In the genomic region with DNA sequence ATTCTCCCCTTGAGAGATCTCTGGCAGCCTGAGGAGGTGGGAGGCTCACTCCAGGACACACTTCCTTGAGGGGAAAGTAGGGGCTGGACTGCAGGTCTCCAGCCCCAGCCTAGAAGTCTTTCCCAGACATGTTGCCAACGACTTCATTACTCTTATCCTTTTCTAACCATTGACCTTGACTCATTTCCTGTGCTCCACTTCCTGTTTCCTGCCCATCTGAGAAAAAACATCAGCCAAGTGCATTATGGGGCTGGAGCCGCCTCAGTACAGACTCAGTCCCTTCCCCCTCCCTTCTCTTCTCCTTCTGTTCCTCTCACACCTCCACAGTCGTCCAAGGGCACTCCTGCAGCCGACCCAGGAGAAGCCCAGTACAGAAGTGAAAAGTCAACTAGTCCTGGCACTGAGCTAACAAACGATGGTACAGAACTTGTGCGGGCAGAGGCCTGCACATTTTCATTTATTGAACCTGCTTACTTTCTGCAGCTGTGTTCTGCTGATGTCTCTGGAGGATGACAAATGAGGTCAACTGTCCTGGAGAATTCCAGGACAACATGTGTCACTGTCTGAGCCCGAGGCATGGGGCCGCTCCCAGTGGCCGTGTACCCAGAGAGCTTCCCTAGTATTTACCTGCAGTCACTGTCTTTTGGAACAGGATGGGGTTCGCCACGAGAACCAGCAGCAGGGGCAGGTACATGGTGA, we compare ENCODE assay signal across 12 cellular contexts. TPM values are rescaled to one million over a fixed set of nuclear protein-coding genes. Genes with fewer than 3 reads are reported as not detected.
A peak's percentile ranks its signal among the peaks of the same experiment; 100 is the strongest.
DNase-seq lines count a peak whose midpoint lies in the region; ATAC-seq, FAIRE-seq and TF ChIP-seq lines count a peak whose summit lies in the region.
"Had no signal": no experiment of that assay in that cellular context is flagged by ENCODE, and none has a peak within 500 bp of the region (broad histone marks: within the 10 kb centered on the region; RNA-seq: fewer than 3 reads in every experiment).

No MANE protein-coding gene starts in this region.

- RAD21 ChIA-PET in GM12878 (lab: Charles Lee; ENCODE audit: unreplicated experiment): no interaction called here

- peak overlapping the region; percentile 48 for H3K4me2 ChIP-seq in Loucy (ENCODE audit: low read depth, low read length, poor library complexity, severe bottlenecking)
- H3K4me2 ChIP-seq in GM12878 (ENCODE audit: control insufficient read depth, insufficient read depth): no peak overlapping the region

- no peaks in the 10 kb centered on the region for H3K27me3 ChIP-seq in CD8-positive, alpha-beta memory T cell (ENCODE audit: insufficient read depth, low read length, poor library complexity, severe bottlenecking)
- H3K27me3 ChIP-seq in Loucy (ENCODE audit: insufficient read depth, low read length, poor library complexity, severe bottlenecking) (peaks cover 31% of the 10 kb centered on the region), GM12878 (replicated peaks in 1 of 2; ENCODE audit: control insufficient read depth in 2 of 2, insufficient read depth in 2 of 2, low read length in 1 of 2) (no peaks in the 10 kb centered on the region), lower lobe of right lung (ENCODE audit: low read depth) (no peaks in the 10 kb centered on the region)
- H3K27me3 ChIP-seq: testis had no signal

- peak overlapping the region in 1 of 8 donors; percentile 1 for H3K27ac Mint-ChIP-seq in CD8-positive, alpha-beta memory T cell

- CTCF ChIA-PET in CD8-positive, alpha-beta memory T cell (lab: Charles Lee): no interaction called here
- CTCF ChIA-PET in GM12878 (lab: Yijun Ruan, JAX): no interaction called here

- TF ChIP-seq EP300 in GM12878 (IDR thresholded peaks at IDR 0.05; ENCODE audit: borderline replicate concordance in 1 of 2, control insufficient read depth in 1 of 2, low read depth in 2 of 2, low read length in 2 of 2): no peak

- no peak overlapping the region for H3K9ac ChIP-seq in Loucy (ENCODE audit: low read depth, low read length, poor library complexity, severe bottlenecking)
- no peak overlapping the region for H3K9ac ChIP-seq in GM12878 (ENCODE audit: control insufficient read depth, insufficient read depth, low read length)

- no peak for FAIRE-seq in GM12878 (lab: Jason Lieb, UNC)

- POLR2A ChIA-PET in CD8-positive, alpha-beta memory T cell (lab: Charles Lee): no interaction called here
- POLR2A ChIA-PET in GM12878 (lab: Charles Lee): no interaction called here

- in situ Hi-C loops in GM12878 (cut with MboI): no loop called here

- H3K4me1 ChIP-seq in CD8-positive, alpha-beta memory T cell (ENCODE audit: insufficient read depth, low read length): peaks cover 4% of the 10 kb centered on the region
- H3K4me1 ChIP-seq in Loucy (ENCODE audit: insufficient read depth, low read length, poor library complexity, severe bottlenecking) (peaks cover 10% of the 10 kb centered on the region), GM12878 (ENCODE audit: control insufficient read depth, insufficient read depth, low read length) (no peaks in the 10 kb centered on the region), lower lobe of right lung (no peaks in the 10 kb centered on the region)
- H3K4me1 ChIP-seq: testis had no signal

- peaks cover 0 to 13% (median 8%) of the 10 kb centered on the region in 5 donors for H3K9me3 Mint-ChIP-seq in CD8-positive, alpha-beta memory T cell

- peaks cover 0 to 3% of the 10 kb centered on the region in 2 donors for H3K27me3 Mint-ChIP-seq in CD8-positive, alpha-beta memory T cell

- DNase-seq in CD8-positive, alpha-beta memory T cell: no peak
- DNase-seq in GM12878 (ENCODE audit: low read depth, low spot score) (no peak), lower lobe of right lung (no peak), NCI-H2171 treated with DMSO at 0.1 percent for 48 hours (lab: John Stamatoyannopoulos, UW) (no peak), HPDE6-E6E7 (ENCODE audit: extremely low spot score) (no peak), NCI-H2081 (lab: John Stamatoyannopoulos, UW) (no peak)
- DNase-seq: aorta, NCI-H1694 treated with DMSO at 0.1 percent for 48 hours, testis had no signal

- H3F3A ChIP-seq in Loucy (ENCODE audit: low read depth): no peaks in the 10 kb centered on the region

- no peak overlapping the region for H3K27ac ChIP-seq in CD8-positive, alpha-beta memory T cell (ENCODE audit: low read depth, low read length)
- no peak overlapping the region for H3K27ac ChIP-seq in GM12878 (ENCODE audit: control insufficient read depth, insufficient read depth)
- H3K27ac ChIP-seq in lower lobe of right lung: peak overlapping the region; percentile 41
- H3K27ac ChIP-seq: testis had no signal

- no peak for TF ChIP-seq RAD21 in GM12878 (IDR thresholded peaks at IDR 0.05; ENCODE audit: insufficient read depth, low read depth, low read length)

- H3K4me1 Mint-ChIP-seq in CD8-positive, alpha-beta memory T cell: peaks cover 7 to 20% (median 16%) of the 10 kb centered on the region in 3 donors

- H2AFZ ChIP-seq in Loucy (ENCODE audit: low read length): peak overlapping the region; percentile 80
- H2AFZ ChIP-seq in GM12878 (ENCODE audit: control insufficient read depth, low read depth, low read length): no peak overlapping the region

- H3K9me2 ChIP-seq in Loucy (replicated peaks; ENCODE audit: low read depth, low read length): no peaks in the 10 kb centered on the region

- no peaks in the 10 kb centered on the region for H3K79me2 ChIP-seq in Loucy (ENCODE audit: insufficient read depth, low read length)
- no peaks in the 10 kb centered on the region for H3K79me2 ChIP-seq in GM12878 (ENCODE audit: control insufficient read depth, insufficient read depth, low read length)

- SMC1A ChIA-PET in GM12878 (lab: Charles Lee; ENCODE audit: uncharacterized antibody, unreplicated experiment): no interaction called here

- BruUV-seq in GM12878 (replicated peaks; lab: Mats Ljungman, UMichigan): no TSS peak

- 61% methylated on average over 11 of the region's 11 CpGs for WGBS in GM12878 (ENCODE audit: insufficient coverage, insufficient replicate concordance, low lambda C conversion rate, missing lambda C conversion rate)

- H3K36me3 ChIP-seq in CD8-positive, alpha-beta memory T cell (ENCODE audit: insufficient read depth, low read length): no peaks in the 10 kb centered on the region
- no peaks in the 10 kb centered on the region for H3K36me3 ChIP-seq in Loucy (ENCODE audit: insufficient read depth, low read length)
- no peaks in the 10 kb centered on the region for H3K36me3 ChIP-seq in GM12878 (ENCODE audit: control insufficient read depth in 2 of 2, insufficient read depth in 2 of 2, low read length in 1 of 2)
- H3K36me3 ChIP-seq in lower lobe of right lung: no peaks in the 10 kb centered on the region

- no peak for TF ChIP-seq POLR2A in GM12878 (IDR thresholded peaks at IDR 0.05; ENCODE audit: low read depth, low read length)

- no peak overlapping the region for H3K4me3 ChIP-seq in CD8-positive, alpha-beta memory T cell (ENCODE audit: low read length)
- H3K4me3 ChIP-seq in Loucy (ENCODE audit: low read length, poor library complexity, severe bottlenecking) (peak overlapping the region; percentile 37), GM12878 (no peak overlapping the region), lower lobe of right lung (no peak overlapping the region)
- H3K4me3 ChIP-seq: testis had no signal

- no peaks in the 10 kb centered on the region for H3K9me3 ChIP-seq in CD8-positive, alpha-beta memory T cell (ENCODE audit: low read length)
- H3K9me3 ChIP-seq in Loucy (ENCODE audit: insufficient read depth, low read depth, low read length): no peaks in the 10 kb centered on the region
- no peaks in the 10 kb centered on the region; the same call in 2 of the 3 replicates for H3K9me3 ChIP-seq in GM12878 (replicated peaks; ENCODE audit: control insufficient read depth, insufficient read depth, low read length)
- H3K9me3 ChIP-seq in lower lobe of right lung: no peaks in the 10 kb centered on the region
- H3K9me3 ChIP-seq: testis had no signal

- H4K20me1 ChIP-seq in Loucy (ENCODE audit: insufficient read depth, low read length, poor library complexity, severe bottlenecking) (no peaks in the 10 kb centered on the region), GM12878 (ENCODE audit: control insufficient read depth, insufficient read depth) (no peaks in the 10 kb centered on the region)

- TF ChIP-seq CTCF in Loucy (conservative IDR thresholded peaks at IDR 0.05; ENCODE audit: low read length) (no peak), GM12878 (IDR thresholded peaks at IDR 0.05 in 2 of 3, conservative IDR thresholded peaks at IDR 0.05 in 1 of 3; ENCODE audit: control insufficient read depth in 2 of 3, extremely low read depth in 1 of 3, insufficient read depth in 1 of 3, low read depth in 3 of 3, low read length in 3 of 3) (no peak), lower lobe of right lung (IDR thresholded peaks at IDR 0.05) (no peak)

- H3K4me3 Mint-ChIP-seq in CD8-positive, alpha-beta memory T cell: peak overlapping the region in 5 of 7 donors; percentile 5 to 53 (median 36)

- intact Hi-C loops in GM12878 (cut with micrococcal nuclease; ENCODE audit: unreplicated experiment) (loop anchor here (10.0 kb wide), 1 partner anchor 199 kb away; no protein-coding TSS in a partner anchor), lower lobe of right lung (cut with DNase I) (no loop called here)

- ATAC-seq in GM12878 (no peak), lower lobe of right lung (peak in 1 of 2 donors; percentile 14), HG02588 (IDR thresholded peaks at IDR 0.05; ENCODE audit: unreplicated experiment) (no peak)

- peaks cover 0 to 15% (median 3%) of the 10 kb centered on the region in 3 donors for H3K36me3 Mint-ChIP-seq in CD8-positive, alpha-beta memory T cell

RNA-seq across cellular contexts. Expression of a gene that starts 20.1 kb away (rescaled TPM):
- not detected for total RNA-seq in CD8-positive, alpha-beta memory T cell
- polyA plus RNA-seq in CD8-positive, alpha-beta memory T cell: 0.15 TPM
- total RNA-seq in GM12878 (2013; cell fraction: nucleolus; rRNA removed): not detected in 2 replicates
- 0.11 and 0.16 TPM in 2 replicates for total RNA-seq in GM12878 (2014; rRNA removed)
- total RNA-seq in GM12878 (2014; rRNA removed; fragmentation: Illumina TruSeq; extraction: Trizol): not detected in 2 replicates
- not detected in 2 replicates for total RNA-seq in GM12878 (2021)
- polyA plus RNA-seq in GM12878 (2011; ENCODE audit: low read depth): not detected
- polyA plus RNA-seq in GM12878 (2011; rRNA removed): 0.14 and 0.19 TPM in 2 replicates
- 0.07 and 0.10 TPM in 2 replicates for polyA plus RNA-seq in GM12878 (2011; cell fraction: cytosol; rRNA removed)
- polyA plus RNA-seq in GM12878 (2011; cell fraction: nucleus; rRNA removed): 0.10 and 0.20 TPM in 2 replicates
- not detected in 2 replicates for polyA plus RNA-seq in GM12878 (2012)
- not detected in 2 replicates for polyA plus RNA-seq in GM12878 (2014; fragmentation: Illumina TruSeq; extraction: Trizol)
- polyA plus RNA-seq in GM12878 (2014; fragmentation: Nextera tagmentation; extraction: Ambion mirVana): under 1 TPM; 0.05 to 0.31 TPM
- 0.15 and 0.36 TPM in 2 replicates for polyA plus RNA-seq in GM12878 (2014; rRNA removed)
- polyA plus RNA-seq in GM12878 (2016; fragmentation: Nextera tagmentation; extraction: Ambion mirVana): not detected
- polyA minus RNA-seq in GM12878 (2011; rRNA and poly(A)+ RNA removed): not detected in 2 replicates
- polyA minus RNA-seq in GM12878 (2011; cell fraction: cytosol; rRNA and poly(A)+ RNA removed): not detected in 2 replicates
- polyA minus RNA-seq in GM12878 (2011; cell fraction: nucleus; rRNA and poly(A)+ RNA removed): not detected in 2 replicates
- 0.47 TPM for total RNA-seq in lower lobe of right lung
- total RNA-seq: T-helper 2 cell treated with Interferon-gamma antibody and Interleukin-4, amounts not matched to agents 100 ng/mL and 5 ng/mL, for 36 hours had no signal

RNA-seq across cellular contexts. Expression of a gene that starts 40.7 kb away (rescaled TPM):
- total RNA-seq in CD8-positive, alpha-beta memory T cell: not detected
- polyA plus RNA-seq in CD8-positive, alpha-beta memory T cell: not detected
- total RNA-seq in GM12878 (2013; cell fraction: nucleolus; rRNA removed): not detected in 2 replicates
- total RNA-seq in GM12878 (2014; rRNA removed) (0.05 and 0.06 TPM in 2 replicates), GM12878 (2014; rRNA removed; fragmentation: Illumina TruSeq; extraction: Trizol) (under 0.01 and 0.05 TPM in 2 replicates), GM12878 (2021) (0.15 and 0.27 TPM in 2 replicates), lower lobe of right lung (9.3 TPM)
- polyA plus RNA-seq in GM12878 (2011; ENCODE audit: low read depth): not detected
- polyA plus RNA-seq in GM12878 (2011; rRNA removed) (0.03 and 0.07 TPM in 2 replicates), GM12878 (2014; fragmentation: Illumina TruSeq; extraction: Trizol) (0.12 and 0.24 TPM in 2 replicates), GM12878 (2014; fragmentation: Nextera tagmentation; extraction: Ambion mirVana) (not detected), GM12878 (2014; rRNA removed) (0.08 and 0.09 TPM in 2 replicates), GM12878 (2016; fragmentation: Nextera tagmentation; extraction: Ambion mirVana) (under 1 TPM; 0.09 to 0.12 TPM)
- polyA plus RNA-seq in GM12878 (2011; cell fraction: cytosol; rRNA removed): 0.03 and 0.10 TPM in 2 replicates
- polyA plus RNA-seq in GM12878 (2011; cell fraction: nucleus; rRNA removed): 0.03 and 0.07 TPM in 2 replicates
- polyA plus RNA-seq in GM12878 (2012): 0.04 TPM in 1 of 2 replicates, not detected in the other
- 0.07 and 0.10 TPM in 2 replicates for polyA minus RNA-seq in GM12878 (2011; rRNA and poly(A)+ RNA removed)
- polyA minus RNA-seq in GM12878 (2011; cell fraction: cytosol; rRNA and poly(A)+ RNA removed): not detected in 2 replicates
- 0.19 TPM in 1 of 2 replicates, not detected in the other for polyA minus RNA-seq in GM12878 (2011; cell fraction: nucleus; rRNA and poly(A)+ RNA removed)
- total RNA-seq: T-helper 2 cell treated with Interferon-gamma antibody and Interleukin-4, amounts not matched to agents 100 ng/mL and 5 ng/mL, for 36 hours had no signal
